ENCODE assay signal across 29 cellular contexts in genomic region chr17:78824240-78824639, GRCh38. TPM values are rescaled to one million over a fixed set of nuclear protein-coding genes. Genes with fewer than 3 reads are reported as not detected.
DNase-seq lines count a peak whose midpoint lies in the region; ATAC-seq and TF ChIP-seq lines count a peak whose summit lies in the region.
"Had no signal": no experiment of that assay in that cellular context is flagged by ENCODE, and none has a peak within 500 bp of the region (broad histone marks: within the 10 kb centered on the region; RNA-seq: fewer than 3 reads in every experiment).

No MANE protein-coding gene starts in this region.

- no peak for ATAC-seq in activated CD8-positive, alpha-beta memory T cell treated with anti-CD3 and anti-CD28 coated beads, Interleukin-2, amount 10 ng/mL, durations not matched to agents 7 days and 5 days
- no peak for ATAC-seq in CD8-positive, alpha-beta T cell
- no peak for ATAC-seq in activated CD8-positive, alpha-beta T cell treated with anti-CD3 and anti-CD28 coated beads for 36 hours
- ATAC-seq in naive thymus-derived CD8-positive, alpha-beta T cell = no peak
- no peak for ATAC-seq in GM18520 (IDR thresholded peaks at IDR 0.05; ENCODE audit: unreplicated experiment)
- ATAC-seq: A549, GM12878, sciatic nerve had no signal

- peaks cover 13% of the 10 kb centered on the region for H3K4me1 ChIP-seq in CD8-positive, alpha-beta T cell (ENCODE audit: insufficient read depth, low read length)
- no peaks in the 10 kb centered on the region for H3K4me1 ChIP-seq in smooth muscle cell (ENCODE audit: low read depth)
- H3K4me1 ChIP-seq in esophagus muscularis mucosa = peaks cover 0 to 7% (median 4%) of the 10 kb centered on the region in 4 donors
- H3K4me1 ChIP-seq: A549, Caco-2, HAP-1 had no signal

- no peaks in the 10 kb centered on the region for H3K9me3 Mint-ChIP-seq in activated CD8-positive, alpha-beta memory T cell treated with anti-CD3 and anti-CD28 coated beads, Interleukin-2, amount 10 ng/mL, durations not matched to agents 7 days and 5 days (ENCODE audit: low read depth)
- H3K9me3 Mint-ChIP-seq in CD8-positive, alpha-beta T cell = no peaks in the 10 kb centered on the region
- H3K9me3 Mint-ChIP-seq in activated CD8-positive, alpha-beta T cell treated with anti-CD3 and anti-CD28 coated beads for 36 hours = no peaks in the 10 kb centered on the region
- H3K9me3 Mint-ChIP-seq in naive thymus-derived CD8-positive, alpha-beta T cell = no peaks in the 10 kb centered on the region
- H3K9me3 Mint-ChIP-seq: type B pancreatic cell had no signal

- H3K27me3 Mint-ChIP-seq in activated CD8-positive, alpha-beta memory T cell treated with anti-CD3 and anti-CD28 coated beads, Interleukin-2, amount 10 ng/mL, durations not matched to agents 7 days and 5 days = no peaks in the 10 kb centered on the region
- no peaks in the 10 kb centered on the region for H3K27me3 Mint-ChIP-seq in CD8-positive, alpha-beta T cell (ENCODE audit: low read depth)
- H3K27me3 Mint-ChIP-seq in activated CD8-positive, alpha-beta T cell treated with anti-CD3 and anti-CD28 coated beads for 36 hours = no peaks in the 10 kb centered on the region
- H3K27me3 Mint-ChIP-seq in naive thymus-derived CD8-positive, alpha-beta T cell = no peaks in the 10 kb centered on the region
- H3K27me3 Mint-ChIP-seq: activated naive CD8-positive, alpha-beta T cell; progenitor cell of endocrine pancreas; type B pancreatic cell had no signal

- POLR2A ChIA-PET in CD8-positive, alpha-beta T cell (lab: Charles Lee) = no interaction called here
- POLR2A ChIA-PET in activated CD8-positive, alpha-beta T cell treated with anti-CD3 and anti-CD28 coated beads for 36 hours (lab: Charles Lee) = interaction anchor here (1.4 to 3.3 kb wide), 4 partner anchors 7 to 39 kb away, joined by 3 to 14 read pairs (median 8); no protein-coding TSS in a partner anchor
- POLR2A ChIA-PET in naive thymus-derived CD8-positive, alpha-beta T cell (lab: Charles Lee) = interaction anchor here (0.6 kb wide), 2 partner anchors 19 to 46 kb away, joined by 3 to 8 read pairs; no protein-coding TSS in a partner anchor

- H3K4me1 Mint-ChIP-seq in activated CD8-positive, alpha-beta memory T cell treated with anti-CD3 and anti-CD28 coated beads, Interleukin-2, amount 10 ng/mL, durations not matched to agents 7 days and 5 days = peaks cover 23% of the 10 kb centered on the region
- peaks cover 57% of the 10 kb centered on the region for H3K4me1 Mint-ChIP-seq in CD8-positive, alpha-beta T cell (ENCODE audit: low read depth)
- peaks cover 46% of the 10 kb centered on the region for H3K4me1 Mint-ChIP-seq in activated CD8-positive, alpha-beta T cell treated with anti-CD3 and anti-CD28 coated beads for 36 hours (ENCODE audit: low read depth)
- peaks cover 23 to 58% (median 43%) of the 10 kb centered on the region in 4 donors for H3K4me1 Mint-ChIP-seq in naive thymus-derived CD8-positive, alpha-beta T cell

- TF ChIP-seq CTCF in CD8-positive, alpha-beta T cell (IDR thresholded peaks at IDR 0.05) = no peak
- TF ChIP-seq CTCF in activated CD8-positive, alpha-beta T cell treated with anti-CD3 and anti-CD28 coated beads for 36 hours (IDR thresholded peaks at IDR 0.05) = no peak
- no peak for TF ChIP-seq CTCF in smooth muscle cell (IDR thresholded peaks at IDR 0.05; ENCODE audit: borderline replicate concordance, insufficient read depth, poor library complexity, severe bottlenecking)
- TF ChIP-seq CTCF in esophagus muscularis mucosa (IDR thresholded peaks at IDR 0.05) = no peak

- peak overlapping the region; percentile 7 for H3K27ac Mint-ChIP-seq in activated CD8-positive, alpha-beta memory T cell treated with anti-CD3 and anti-CD28 coated beads, Interleukin-2, amount 10 ng/mL, durations not matched to agents 7 days and 5 days
- H3K27ac Mint-ChIP-seq in CD8-positive, alpha-beta T cell = peak overlapping the region; percentile 53
- peak overlapping the region; percentile 26 for H3K27ac Mint-ChIP-seq in activated CD8-positive, alpha-beta T cell treated with anti-CD3 and anti-CD28 coated beads for 36 hours
- peak overlapping the region in 9 of 10 donors; percentile 72 to 95 (median 86) for H3K27ac Mint-ChIP-seq in naive thymus-derived CD8-positive, alpha-beta T cell
- H3K27ac Mint-ChIP-seq: activated naive CD8-positive, alpha-beta T cell; type B pancreatic cell had no signal

- CTCF ChIA-PET in activated CD8-positive, alpha-beta memory T cell treated with anti-CD3 and anti-CD28 coated beads, Interleukin-2, amount 10 ng/mL, durations not matched to agents 7 days and 5 days (lab: Charles Lee) = no interaction called here
- CTCF ChIA-PET in CD8-positive, alpha-beta T cell (lab: Charles Lee) = interaction anchor here (1.1 to 1.3 kb wide), 2 partner anchors 18 to 26 kb away, joined by 3 read pairs; no protein-coding TSS in a partner anchor
- CTCF ChIA-PET in activated CD8-positive, alpha-beta T cell treated with anti-CD3 and anti-CD28 coated beads for 36 hours (lab: Charles Lee) = no interaction called here

- no peak overlapping the region for H3K9ac ChIP-seq in smooth muscle cell (ENCODE audit: low read depth)

- WGBS in smooth muscle cell (ENCODE audit: low lambda C conversion rate) = 95% methylated on average over 7 of the region's 7 CpGs
- 87% methylated on average over 7 of the region's 7 CpGs for WGBS in esophagus muscularis mucosa

- TF ChIP-seq POLR2A in esophagus muscularis mucosa (IDR thresholded peaks at IDR 0.05; ENCODE audit: low read depth) = no peak

- H3K36me3 ChIP-seq in CD8-positive, alpha-beta T cell (ENCODE audit: insufficient read depth, low read length) = peaks cover 69% of the 10 kb centered on the region
- H3K36me3 ChIP-seq in smooth muscle cell (ENCODE audit: low read depth) (peaks cover 11% of the 10 kb centered on the region), esophagus muscularis mucosa (peaks cover 77 to 100% (median 98%) of the 10 kb centered on the region in 4 donors)
- H3K36me3 ChIP-seq: neutrophil had no signal

- no peaks in the 10 kb centered on the region for H3K27me3 ChIP-seq in CD8-positive, alpha-beta T cell (ENCODE audit: insufficient read depth, low read length)
- H3K27me3 ChIP-seq in smooth muscle cell (ENCODE audit: low read depth) (no peaks in the 10 kb centered on the region), esophagus muscularis mucosa (no peaks in the 10 kb centered on the region)
- H3K27me3 ChIP-seq: dorsolateral prefrontal cortex, neutrophil, Peyer's patch had no signal

- H3K27ac ChIP-seq in CD8-positive, alpha-beta T cell (ENCODE audit: low read depth, low read length) = no peak overlapping the region
- H3K27ac ChIP-seq in smooth muscle cell (ENCODE audit: low read depth) (no peak overlapping the region), esophagus muscularis mucosa (replicated peaks in 1 of 4) (no peak overlapping the region)
- H3K27ac ChIP-seq: A549, epithelial cell of prostate, neutrophil, Peyer's patch had no signal

- H3K4me2 ChIP-seq in smooth muscle cell = no peak overlapping the region
- H3K4me2 ChIP-seq: A549 had no signal

- H3K4me3 ChIP-seq in CD8-positive, alpha-beta T cell (ENCODE audit: low read depth, low read length) = no peak overlapping the region
- H3K4me3 ChIP-seq in smooth muscle cell (no peak overlapping the region), esophagus muscularis mucosa (no peak overlapping the region)
- H3K4me3 ChIP-seq: A549, dorsolateral prefrontal cortex, GM12878, HAP-1, lung, Peyer's patch had no signal

- TF ChIP-seq EP300 in esophagus muscularis mucosa (IDR thresholded peaks at IDR 0.05) = no peak

- no peak for DNase-seq in activated CD8-positive, alpha-beta memory T cell treated with anti-CD3 and anti-CD28 coated beads, Interleukin-2, amount 10 ng/mL, durations not matched to agents 7 days and 5 days
- DNase-seq in activated CD8-positive, alpha-beta memory T cell treated with anti-CD3 and anti-CD28 coated beads for 24 hours = no peak
- DNase-seq in CD8-positive, alpha-beta T cell = no peak
- no peak for DNase-seq in activated CD8-positive, alpha-beta T cell treated with anti-CD3 and anti-CD28 coated beads for 36 hours
- DNase-seq in naive thymus-derived CD8-positive, alpha-beta T cell = no peak
- DNase-seq in smooth muscle cell (lab: John Stamatoyannopoulos, UW; ENCODE audit: unreplicated experiment) = no peak
- DNase-seq in esophagus muscularis mucosa (ENCODE audit: extremely low spot score) = no peak
- DNase-seq: activated CD4-positive, alpha-beta T cell treated with anti-CD3 and anti-CD28 coated beads for 1 hour; Caco-2; cerebellar nuclear complex; head of caudate nucleus; NCI-H187; NCI-H69; Peyer's patch; SIG-M5; stimulated activated CD4-positive, alpha-beta T cell treated with anti-CD3 and anti-CD28 coated beads, Interleukin-15, amount 100 ng/mL, for 24 hours; SW 1271 had no signal

- intact Hi-C loops in CD8-positive, alpha-beta T cell (cut with DNase I, micrococcal nuclease) = no loop called here
- intact Hi-C loops in activated CD8-positive, alpha-beta T cell treated with anti-CD3 and anti-CD28 coated beads for 36 hours (cut with micrococcal nuclease) = no loop called here
- intact Hi-C loops in esophagus muscularis mucosa (cut with DNase I) = no loop called here

- peaks cover 14% of the 10 kb centered on the region for H3F3A ChIP-seq in smooth muscle cell (ENCODE audit: low read depth)

- no peaks in the 10 kb centered on the region for H3K79me2 ChIP-seq in smooth muscle cell (ENCODE audit: low read depth)

- H3K4me3 Mint-ChIP-seq in activated CD8-positive, alpha-beta memory T cell treated with anti-CD3 and anti-CD28 coated beads, Interleukin-2, amount 10 ng/mL, durations not matched to agents 7 days and 5 days = no peak overlapping the region
- H3K4me3 Mint-ChIP-seq in CD8-positive, alpha-beta T cell = no peak overlapping the region
- H3K4me3 Mint-ChIP-seq in activated CD8-positive, alpha-beta T cell treated with anti-CD3 and anti-CD28 coated beads for 36 hours = no peak overlapping the region
- peak overlapping the region in 1 of 10 donors; percentile 57 for H3K4me3 Mint-ChIP-seq in naive thymus-derived CD8-positive, alpha-beta T cell
- H3K4me3 Mint-ChIP-seq: activated naive CD8-positive, alpha-beta T cell; type B pancreatic cell had no signal

- no peak overlapping the region for H2AFZ ChIP-seq in smooth muscle cell (ENCODE audit: low read depth)

- H3K9me3 ChIP-seq in CD8-positive, alpha-beta T cell (ENCODE audit: low read length) = no peaks in the 10 kb centered on the region
- H3K9me3 ChIP-seq in smooth muscle cell (replicated peaks; ENCODE audit: low read depth) = no peaks in the 10 kb centered on the region
- no peaks in the 10 kb centered on the region for H3K9me3 ChIP-seq in esophagus muscularis mucosa
- H3K9me3 ChIP-seq: A549, Caco-2, HAP-1, neutrophil, Peyer's patch had no signal

- peaks cover 26% of the 10 kb centered on the region for H4K20me1 ChIP-seq in smooth muscle cell (ENCODE audit: low read depth)

- peaks cover 64% of the 10 kb centered on the region for H3K36me3 Mint-ChIP-seq in activated CD8-positive, alpha-beta memory T cell treated with anti-CD3 and anti-CD28 coated beads, Interleukin-2, amount 10 ng/mL, durations not matched to agents 7 days and 5 days
- H3K36me3 Mint-ChIP-seq in CD8-positive, alpha-beta T cell = peaks cover 97% of the 10 kb centered on the region
- H3K36me3 Mint-ChIP-seq in activated CD8-positive, alpha-beta T cell treated with anti-CD3 and anti-CD28 coated beads for 36 hours (ENCODE audit: low read depth) = peaks cover 73% of the 10 kb centered on the region
- H3K36me3 Mint-ChIP-seq in naive thymus-derived CD8-positive, alpha-beta T cell = peaks cover 9 to 98% (median 59%) of the 10 kb centered on the region in 3 donors

RNA-seq across cellular contexts. Expression of gene USP36, which starts 16.4 kb away (rescaled TPM):
- 10 to 100 TPM; 84.5 to 94.3 TPM for total RNA-seq in activated CD8-positive, alpha-beta memory T cell treated with anti-CD3 and anti-CD28 coated beads, Interleukin-2, amount 10 ng/mL, durations not matched to agents 7 days and 5 days
- 100 to 1,000 TPM; 755 to 805 TPM for total RNA-seq in CD8-positive, alpha-beta T cell
- total RNA-seq in activated CD8-positive, alpha-beta T cell treated with anti-CD3 and anti-CD28 coated beads for 36 hours = 10 to 100 TPM; 86.3 to 93.2 TPM
- total RNA-seq in naive thymus-derived CD8-positive, alpha-beta T cell = 100 to 1,000 TPM; 151 to 156 TPM
- 10 to 100 TPM; 27.5 to 45.1 (median 36.7) TPM for polyA plus RNA-seq in naive thymus-derived CD8-positive, alpha-beta T cell
- total RNA-seq in smooth muscle cell = 14.3 and 29.0 TPM in 2 replicates
- polyA plus RNA-seq in smooth muscle cell = 17.6 and 31.4 TPM in 2 replicates
- 10 to 100 TPM; 23.3 to 44.7 (median 32.2) TPM for total RNA-seq in esophagus muscularis mucosa

RNA-seq across cellular contexts. Expression of gene CYTH1, which starts 42.2 kb away (rescaled TPM):
- total RNA-seq in activated CD8-positive, alpha-beta memory T cell treated with anti-CD3 and anti-CD28 coated beads, Interleukin-2, amount 10 ng/mL, durations not matched to agents 7 days and 5 days = 100 to 1,000 TPM; 151 to 156 TPM
- total RNA-seq in CD8-positive, alpha-beta T cell = 100 to 1,000 TPM; 475 to 490 TPM
- total RNA-seq in activated CD8-positive, alpha-beta T cell treated with anti-CD3 and anti-CD28 coated beads for 36 hours = 10 to 100 TPM; 95.1 to 96.0 TPM
- 100 to 1,000 TPM; 415 to 423 TPM for total RNA-seq in naive thymus-derived CD8-positive, alpha-beta T cell
- 100 to 1,000 TPM; 220 to 320 (median 243) TPM for polyA plus RNA-seq in naive thymus-derived CD8-positive, alpha-beta T cell
- 17.4 and 19.3 TPM in 2 replicates for total RNA-seq in smooth muscle cell
- polyA plus RNA-seq in smooth muscle cell = 14.1 and 26.9 TPM in 2 replicates
- total RNA-seq in esophagus muscularis mucosa = 10 to 100 TPM; 25.7 to 39.4 (median 35.7) TPM

Comparison
In these comparisons a context has a peak if more than half of its experiments do, and no peak if none do; other contexts are left out.
1. H3K27ac Mint-ChIP-seq: peak in every context shown above with its lines; median percentile 86 in naive thymus-derived CD8-positive, alpha-beta T cell; 53 in CD8-positive, alpha-beta T cell; 26 in activated CD8-positive, alpha-beta T cell treated with anti-CD3 and anti-CD28 coated beads for 36 hours; 7 in activated CD8-positive, alpha-beta memory T cell treated with anti-CD3 and anti-CD28 coated beads, Interleukin-2, amount 10 ng/mL, durations not matched to agents 7 days and 5 days.
2. RNA of gene USP36, which starts 16.4 kb away (total RNA-seq): 755 to 805 TPM in CD8-positive, alpha-beta T cell; 151 to 156 TPM in naive thymus-derived CD8-positive, alpha-beta T cell, 84.5 to 94.3 TPM in activated CD8-positive, alpha-beta memory T cell treated with anti-CD3 and anti-CD28 coated beads, Interleukin-2, amount 10 ng/mL, durations not matched to agents 7 days and 5 days, 86.3 to 93.2 TPM in activated CD8-positive, alpha-beta T cell treated with anti-CD3 and anti-CD28 coated beads for 36 hours, 23.3 to 44.7 TPM in esophagus muscularis mucosa and 14.3 to 29.0 TPM in smooth muscle cell; every median in the first group is over 4 times any median in the second.